ENCODE assay signal across 14 cellular contexts in the genomic region with DNA sequence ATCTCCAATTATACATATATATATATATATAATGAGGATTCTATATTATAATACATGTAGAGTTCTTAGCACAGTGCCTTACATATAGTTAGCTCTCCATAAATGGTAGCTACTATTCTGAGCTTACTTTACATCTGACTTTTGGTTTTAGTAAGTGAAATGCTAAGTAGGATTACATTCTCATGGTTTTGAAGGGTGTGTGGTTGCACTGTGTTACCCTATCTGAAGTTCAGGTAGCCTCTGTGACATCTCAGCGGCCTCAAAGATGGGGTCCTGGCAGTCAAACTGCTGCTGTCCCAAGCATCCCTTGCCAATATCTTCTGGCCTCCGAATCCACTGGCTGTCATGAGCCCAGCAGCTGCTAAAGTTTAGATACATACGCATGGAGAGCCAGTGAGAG. TPM values are rescaled to one million over a fixed set of nuclear protein-coding genes. Genes with fewer than 3 reads are reported as not detected.
DNase-seq lines count a peak whose midpoint lies in the region; ATAC-seq, FAIRE-seq and TF ChIP-seq lines count a peak whose summit lies in the region.
"Had no signal": no experiment of that assay in that cellular context is flagged by ENCODE, and none has a peak within 500 bp of the region (broad histone marks: within the 10 kb centered on the region; RNA-seq: fewer than 3 reads in every experiment).

No MANE protein-coding gene starts in this region.

- no peak for FAIRE-seq in D721Med (lab: Jason Lieb, UNC)

- CTCF ChIA-PET in activated CD8-positive, alpha-beta memory T cell treated with anti-CD3 and anti-CD28 coated beads, Interleukin-2, amount 10 ng/mL, durations not matched to agents 7 days and 5 days (lab: Charles Lee): interaction anchor here (0.8 to 3.8 kb wide), 6 partner anchors 15 to 65 kb away, joined by 3 to 34 read pairs (median 6); no protein-coding TSS in a partner anchor

- H3K4me1 Mint-ChIP-seq in activated CD8-positive, alpha-beta memory T cell treated with anti-CD3 and anti-CD28 coated beads, Interleukin-2, amount 10 ng/mL, durations not matched to agents 7 days and 5 days: peaks cover 59% of the 10 kb centered on the region
- peaks cover 86% of the 10 kb centered on the region for H3K4me1 Mint-ChIP-seq in stimulated activated naive CD8-positive, alpha-beta T cell treated with anti-CD3 and anti-CD28 coated beads, Interleukin-15, Interleukin-2, amounts not matched to agents 100 ng/mL and 50 ng/mL, for 24 hours (ENCODE audit: low read depth)

- H3K27me3 ChIP-seq in left lung: no peaks in the 10 kb centered on the region
- H3K27me3 ChIP-seq: ovary had no signal

- DNase-seq in activated CD8-positive, alpha-beta memory T cell treated with anti-CD3 and anti-CD28 coated beads, Interleukin-2, amount 10 ng/mL, durations not matched to agents 7 days and 5 days: peak; percentile 49
- no peak for DNase-seq in activated CD8-positive, alpha-beta memory T cell treated with anti-CD3 and anti-CD28 coated beads for 24 hours
- DNase-seq in NB4 (ENCODE audit: low read depth) (peak; percentile 34), left lung (no peak), D721Med (ENCODE audit: insufficient read length, low spot score) (no peak), NCI-H1436 treated with DMSO at 0.1 percent for 48 hours (lab: John Stamatoyannopoulos, UW) (no peak), HuH-7.5 (ENCODE audit: low spot score) (no peak)
- DNase-seq: activated CD4-positive, alpha-beta T cell treated with anti-CD3 and anti-CD28 coated beads, Interleukin-2, amount 50 U/mL, for 1 hour; GOT3; kidney glomerular epithelial cell; NCI-H446 treated with DMSO at 0.1 percent for 48 hours; ovary; SHP77 had no signal

- H3K27ac ChIP-seq in left lung: peak overlapping the region; percentile 61 to 86
- H3K27ac ChIP-seq: ovary had no signal

- ATAC-seq in activated CD8-positive, alpha-beta memory T cell treated with anti-CD3 and anti-CD28 coated beads, Interleukin-2, amount 10 ng/mL, durations not matched to agents 7 days and 5 days: peak; percentile 58
- ATAC-seq in left lung: no peak

- peaks cover 5 to 39% of the 10 kb centered on the region in 2 donors for H3K4me1 ChIP-seq in left lung

- peak overlapping the region; percentile 54 for H3K4me3 Mint-ChIP-seq in activated CD8-positive, alpha-beta memory T cell treated with anti-CD3 and anti-CD28 coated beads, Interleukin-2, amount 10 ng/mL, durations not matched to agents 7 days and 5 days
- H3K4me3 Mint-ChIP-seq in stimulated activated naive CD8-positive, alpha-beta T cell treated with anti-CD3 and anti-CD28 coated beads, Interleukin-15, Interleukin-2, amounts not matched to agents 100 ng/mL and 50 ng/mL, for 24 hours: peak overlapping the region; percentile 69

- H3K9me3 ChIP-seq in left lung: no peaks in the 10 kb centered on the region
- H3K9me3 ChIP-seq: ovary had no signal

- no peak for TF ChIP-seq CTCF in NB4 (IDR thresholded peaks at IDR 0.05; ENCODE audit: low read depth, low read length)
- no peak for TF ChIP-seq CTCF in left lung (IDR thresholded peaks at IDR 0.05)
- no peak for TF ChIP-seq CTCF in D721Med (IDR thresholded peaks at IDR 0.05; ENCODE audit: insufficient read depth, missing control alignments)

- no peaks in the 10 kb centered on the region for H3K27me3 Mint-ChIP-seq in activated CD8-positive, alpha-beta memory T cell treated with anti-CD3 and anti-CD28 coated beads, Interleukin-2, amount 10 ng/mL, durations not matched to agents 7 days and 5 days
- no peaks in the 10 kb centered on the region for H3K27me3 Mint-ChIP-seq in stimulated activated naive CD8-positive, alpha-beta T cell treated with anti-CD3 and anti-CD28 coated beads, Interleukin-15, Interleukin-2, amounts not matched to agents 100 ng/mL and 50 ng/mL, for 24 hours

- H3K36me3 Mint-ChIP-seq in activated CD8-positive, alpha-beta memory T cell treated with anti-CD3 and anti-CD28 coated beads, Interleukin-2, amount 10 ng/mL, durations not matched to agents 7 days and 5 days: peaks cover 11% of the 10 kb centered on the region
- peaks cover 34% of the 10 kb centered on the region for H3K36me3 Mint-ChIP-seq in stimulated activated naive CD8-positive, alpha-beta T cell treated with anti-CD3 and anti-CD28 coated beads, Interleukin-15, Interleukin-2, amounts not matched to agents 100 ng/mL and 50 ng/mL, for 24 hours (ENCODE audit: low read depth)

- intact Hi-C loops in left lung (cut with DNase I): no loop called here

- H3K27ac Mint-ChIP-seq in activated CD8-positive, alpha-beta memory T cell treated with anti-CD3 and anti-CD28 coated beads, Interleukin-2, amount 10 ng/mL, durations not matched to agents 7 days and 5 days: peak overlapping the region; percentile 85
- H3K27ac Mint-ChIP-seq in stimulated activated naive CD8-positive, alpha-beta T cell treated with anti-CD3 and anti-CD28 coated beads, Interleukin-15, Interleukin-2, amounts not matched to agents 100 ng/mL and 50 ng/mL, for 24 hours: peak overlapping the region; percentile 94

- H3K36me3 ChIP-seq in left lung: no peaks in the 10 kb centered on the region
- H3K36me3 ChIP-seq: ovary had no signal

- H3K4me3 ChIP-seq in NB4 (ENCODE audit: low read depth, low read length) (no peak overlapping the region), left lung (no peak overlapping the region)
- H3K4me3 ChIP-seq: ovary had no signal

- H3K9me3 Mint-ChIP-seq in activated CD8-positive, alpha-beta memory T cell treated with anti-CD3 and anti-CD28 coated beads, Interleukin-2, amount 10 ng/mL, durations not matched to agents 7 days and 5 days (ENCODE audit: low read depth): no peaks in the 10 kb centered on the region
- H3K9me3 Mint-ChIP-seq in stimulated activated naive CD8-positive, alpha-beta T cell treated with anti-CD3 and anti-CD28 coated beads, Interleukin-15, Interleukin-2, amounts not matched to agents 100 ng/mL and 50 ng/mL, for 24 hours: peaks cover 3% of the 10 kb centered on the region

- no peak for TF ChIP-seq POLR2A in NB4 (IDR thresholded peaks at IDR 0.05; ENCODE audit: extremely low read depth, insufficient read length)

RNA-seq across cellular contexts. Expression of a gene that starts 34.8 kb away (rescaled TPM):
- total RNA-seq in activated CD8-positive, alpha-beta memory T cell treated with anti-CD3 and anti-CD28 coated beads, Interleukin-2, amount 10 ng/mL, durations not matched to agents 7 days and 5 days: 100 to 1,000 TPM in 1 of 2 experiments, 10 to 100 TPM in 1; 67.3 to 108 TPM
- total RNA-seq in left lung: 10 to 100 TPM; 19.3 to 38.6 TPM

Comparison
In these comparisons a context has a peak if more than half of its experiments do, and no peak if none do; other contexts are left out.
1. DNase-seq: peak in activated CD8-positive, alpha-beta memory T cell treated with anti-CD3 and anti-CD28 coated beads, Interleukin-2, amount 10 ng/mL, durations not matched to agents 7 days and 5 days (single experiment) and NB4 (single experiment); none in activated CD8-positive, alpha-beta memory T cell treated with anti-CD3 and anti-CD28 coated beads for 24 hours (single experiment), left lung (0 of 2), D721Med (single experiment), NCI-H1436 treated with DMSO at 0.1 percent for 48 hours (single experiment) and HuH-7.5 (single experiment).